In genomic region chr2:232632904-232633412, GRCh38 we compare ENCODE assay signal across 8 cellular contexts. TPM values are rescaled to one million over a fixed set of nuclear protein-coding genes. Genes with fewer than 3 reads are reported as not detected.
DNase-seq lines count a peak whose midpoint lies in the region; ATAC-seq and TF ChIP-seq lines count a peak whose summit lies in the region.

No MANE protein-coding gene starts in this region.

- TF ChIP-seq CTCF in H9 (conservative IDR thresholded peaks at IDR 0.05) (0 out of 3 replicates have a peak, but pooled peaks have one; percentile 16), WI38 (IDR thresholded peaks at IDR 0.05; ENCODE audit: low read depth, low read length) (no peak), osteocyte (IDR thresholded peaks at IDR 0.05) (no peak)

- peaks cover 2 to 7% of the 10 kb centered on the region in 2 experiments; a peak in 3 of 4 replicates for H3K4me1 Mint-ChIP-seq in H9
- peaks cover 48% of the 10 kb centered on the region for H3K4me1 Mint-ChIP-seq in osteocyte (ENCODE audit: unreplicated experiment)

- H4K5ac ChIP-seq in H9 (ENCODE audit: insufficient read length, low read depth, low read length): no peak overlapping the region

- H3K27me3 Mint-ChIP-seq in H9 (ENCODE audit: low read depth) (peaks cover 87% of the 10 kb centered on the region), osteocyte (ENCODE audit: unreplicated experiment) (no peaks in the 10 kb centered on the region)

- no peak overlapping the region for H4K8ac ChIP-seq in H9 (replicated peaks; ENCODE audit: insufficient read length, low read depth, low read length)

- H2BK12ac ChIP-seq in H9 (ENCODE audit: insufficient read length, low read depth, low read length): no peak overlapping the region

- H3K23me2 ChIP-seq in H9 (ENCODE audit: insufficient read length, low read depth, low read length, poor library complexity, severe bottlenecking): peaks cover 6% of the 10 kb centered on the region

- no peaks in the 10 kb centered on the region for H3K79me1 ChIP-seq in H9 (ENCODE audit: insufficient read depth, low read depth, low read length, poor library complexity, severe bottlenecking)

- H3K4ac ChIP-seq in H9 (ENCODE audit: low read depth, low read length): no peak overlapping the region

- peaks cover 0 to 6% of the 10 kb centered on the region in 2 experiments; a peak in 2 of 5 replicates for H3K9me3 Mint-ChIP-seq in H9
- H3K9me3 Mint-ChIP-seq in osteocyte (ENCODE audit: unreplicated experiment): no peaks in the 10 kb centered on the region

- no CpG with 5 or more reads among the region's 40 CpGs for WGBS in H9 (ENCODE audit: extremely low coverage, insufficient read length, low lambda C conversion rate)

- peak overlapping the region; percentile 52 for H3K4me3 ChIP-seq in WI38 (ENCODE audit: low read depth, low read length)

- ATAC-seq in GM18870 (IDR thresholded peaks at IDR 0.05; ENCODE audit: unreplicated experiment): no peak
- ATAC-seq in GM18498 (IDR thresholded peaks at IDR 0.05; ENCODE audit: unreplicated experiment): no peak
- ATAC-seq in HG02571 (IDR thresholded peaks at IDR 0.05; ENCODE audit: unreplicated experiment): no peak

- no peak overlapping the region for H2BK20ac ChIP-seq in H9 (ENCODE audit: low read depth, low read length, poor library complexity, severe bottlenecking)

- peak overlapping the region; percentile 22 for H3K4me2 ChIP-seq in H9 (ENCODE audit: insufficient read depth, insufficient read length, low read length)

- H3K23ac ChIP-seq in H9 (ENCODE audit: insufficient read length, low read depth, low read length): no peak overlapping the region

- DNase-seq in H9 (no peak), glomerular visceral epithelial cell (ENCODE audit: extremely low spot score) (peak; percentile 22), osteocyte (ENCODE audit: extremely low spot score, unreplicated experiment) (no peak), NCI-H510A treated with DMSO at 0.1 percent for 48 hours (lab: John Stamatoyannopoulos, UW) (no peak)

- H3K79me2 ChIP-seq in H9 (ENCODE audit: insufficient read depth, low read length): no peaks in the 10 kb centered on the region

- H4K20me1 ChIP-seq in H9 (ENCODE audit: control insufficient read depth, insufficient read depth, insufficient read length): no peaks in the 10 kb centered on the region

- H3K27me3 ChIP-seq in H9 (ENCODE audit: insufficient read depth, low read length): peaks cover 22% of the 10 kb centered on the region; the same call in 1 of the 2 replicates

- H2BK120ac ChIP-seq in H9 (ENCODE audit: low read depth, low read length, poor library complexity, severe bottlenecking): no peak overlapping the region

- H3K4me3 Mint-ChIP-seq in H9 (peak overlapping the region; percentile 48 to 75), osteocyte (ENCODE audit: unreplicated experiment) (peak overlapping the region; percentile 68)

- no peak overlapping the region for H3K27ac Mint-ChIP-seq in H9
- peak overlapping the region; percentile 68 for H3K27ac Mint-ChIP-seq in osteocyte (ENCODE audit: unreplicated experiment)

- no peaks in the 10 kb centered on the region for H3K4me1 ChIP-seq in H9 (ENCODE audit: insufficient read depth, low read length)

- H2AK5ac ChIP-seq in H9 (ENCODE audit: insufficient read length, low read length): no peak overlapping the region

- H3T11ph ChIP-seq in H9 (ENCODE audit: low read length): no peak overlapping the region

- H3K36me3 Mint-ChIP-seq in H9 (ENCODE audit: insufficient read depth in 1 of 3, low read depth in 3 of 3): peaks cover 0 to 4% (median 0%) of the 10 kb centered on the region in 3 experiments; a peak in 1 of 7 replicates
- H3K36me3 Mint-ChIP-seq in osteocyte (ENCODE audit: unreplicated experiment): no peaks in the 10 kb centered on the region

- no peak overlapping the region for H3K14ac ChIP-seq in H9 (ENCODE audit: insufficient read depth, low read length)

- no peak overlapping the region for H2BK15ac ChIP-seq in H9 (ENCODE audit: low read depth, low read length)

- no peak overlapping the region for H3K18ac ChIP-seq in H9 (ENCODE audit: insufficient read length, low read depth, low read length)

- no peak overlapping the region for H3K56ac ChIP-seq in H9 (ENCODE audit: insufficient read length, low read depth, low read length)

- no peak overlapping the region for H3K9ac ChIP-seq in H9 (ENCODE audit: extremely low read depth, insufficient read length, low read length)

- H2AFZ ChIP-seq in H9 (ENCODE audit: low read length): no peak overlapping the region

- H2BK5ac ChIP-seq in H9 (ENCODE audit: insufficient read length, low read length): no peak overlapping the region

- H3K9me3 ChIP-seq in H9 (ENCODE audit: control insufficient read depth, low read depth, low read length): no peaks in the 10 kb centered on the region

- H4K91ac ChIP-seq in H9 (ENCODE audit: insufficient read length, low read depth, low read length): no peak overlapping the region

- H3K27ac ChIP-seq in H9 (ENCODE audit: insufficient read length, low read depth, low read length): no peak overlapping the region

RNA-seq across cellular contexts. Expression of gene EFHD1, which starts 0.4 kb away (rescaled TPM):
- total RNA-seq in H9 (2021) (2.7 and 2.8 TPM in 2 replicates), osteocyte (106 and 114 TPM in 2 replicates)

Comparison
In these comparisons a context has a peak if more than half of its experiments do, and no peak if none do; other contexts are left out.
1. RNA of gene EFHD1, which starts 0.4 kb away (total RNA-seq): 106 to 114 TPM in osteocyte; 2.7 to 2.8 TPM in H9; every median in the first group is over 10 times any median in the second.